In genomic region chr19:58563034-58563573, GRCh38 we compare ENCODE assay signal across 8 cellular contexts. TPM values are rescaled to one million over a fixed set of nuclear protein-coding genes. Genes with fewer than 3 reads are reported as not detected.
DNase-seq lines count a peak whose midpoint lies in the region; ATAC-seq, FAIRE-seq and TF ChIP-seq lines count a peak whose summit lies in the region.

No MANE protein-coding gene starts in this region.

- H3K27me3 ChIP-seq in BLaER1 treated with 17β-estradiol and CSF1 and Interleukin-3, amounts not matched to agents 10 nM and 100 nM: peaks cover 0 to 24% (median 0%) of the 10 kb centered on the region in 11 experiments; a peak in 8 of 22 replicates
- H3K27me3 ChIP-seq in Loucy (ENCODE audit: insufficient read depth, low read length, poor library complexity, severe bottlenecking) (no peaks in the 10 kb centered on the region), H1 (replicated peaks in 1 of 4; ENCODE audit: control insufficient read depth in 3 of 4, extremely low read depth in 1 of 4, insufficient read depth in 3 of 4, low read length in 3 of 4) (peaks cover 0 to 16% (median 6%) of the 10 kb centered on the region in 4 experiments; a peak in 4 of 7 replicates), neuronal stem cell (ENCODE audit: control insufficient read depth in 3 of 3, insufficient read depth in 3 of 3, low read depth in 1 of 3, low read length in 3 of 3) (peaks cover 0 to 22% (median 0%) of the 10 kb centered on the region in 3 experiments)

- H2AK5ac ChIP-seq in H1 (ENCODE audit: low read depth, low read length): no peak overlapping the region
- H2AK5ac ChIP-seq in neuronal stem cell (ENCODE audit: low read depth, low read length): peak overlapping the region; percentile 87

- H3K27ac ChIP-seq in BLaER1 treated with 17β-estradiol and CSF1 and Interleukin-3, amounts not matched to agents 10 nM and 100 nM: peak overlapping the region in 8 of 11 experiments; percentile 25 to 99 (median 60); a peak in 14 of 22 replicates
- H3K27ac ChIP-seq in H1 (ENCODE audit: low read depth, low read length) (no peak overlapping the region), neuronal stem cell (replicated peaks; ENCODE audit: low read length) (no peak overlapping the region)

- no peak for FAIRE-seq in H1 (lab: Jason Lieb, UNC)

- TF ChIP-seq RAD21 in H1 (IDR thresholded peaks at IDR 0.05 in 1 of 2, conservative IDR thresholded peaks at IDR 0.05 in 1 of 2; ENCODE audit: low read depth in 2 of 2, low read length in 2 of 2): no peak

- H2BK12ac ChIP-seq in H1 (ENCODE audit: low read depth, low read length) (no peak overlapping the region), neuronal stem cell (ENCODE audit: low read length) (peak overlapping the region; percentile 91)

- TF ChIP-seq CTCF in Loucy (conservative IDR thresholded peaks at IDR 0.05; ENCODE audit: low read length): no peak
- TF ChIP-seq CTCF in H1 (IDR thresholded peaks at IDR 0.05; ENCODE audit: control extremely low read depth in 1 of 3, insufficient read depth in 1 of 3, low read depth in 1 of 3, low read length in 3 of 3): no peak

- DNase-seq in H1 (ENCODE audit: low read depth in 1 of 2, low spot score in 2 of 2): no peak
- DNase-seq in neuronal stem cell (ENCODE audit: low spot score): no peak
- DNase-seq in occipital lobe (lab: John Stamatoyannopoulos, UW): no peak
- no peak for DNase-seq in HT-29 (ENCODE audit: low spot score)
- DNase-seq in NCI-H1092 treated with DMSO at 0.1 percent for 48 hours (lab: John Stamatoyannopoulos, UW): no peak

- H3K79me1 ChIP-seq in H1 (ENCODE audit: low read depth, low read length): no peaks in the 10 kb centered on the region; the same call in 1 of the 2 replicates
- peaks cover 2% of the 10 kb centered on the region for H3K79me1 ChIP-seq in neuronal stem cell (ENCODE audit: low read depth, low read length)

- peak overlapping the region; percentile 94 for H3K4ac ChIP-seq in H1 (replicated peaks; ENCODE audit: insufficient read length, low read depth, low read length)
- H3K4ac ChIP-seq in neuronal stem cell (ENCODE audit: low read length): peak overlapping the region; percentile 98

- H3K4me3 ChIP-seq in BLaER1 treated with 17β-estradiol and CSF1 and Interleukin-3, amounts not matched to agents 10 nM and 100 nM: peak overlapping the region; percentile 44 to 65 (median 53)
- H3K4me3 ChIP-seq in Loucy (ENCODE audit: low read length, poor library complexity, severe bottlenecking) (no peak overlapping the region), H1 (ENCODE audit: extremely low read depth in 1 of 4, insufficient read depth in 2 of 4, low read depth in 3 of 4, low read length in 4 of 4) (peak overlapping the region; percentile 25 to 55 (median 32); a peak in 6 of 8 replicates), neuronal stem cell (ENCODE audit: low read length in 2 of 2) (peak overlapping the region in 1 of 2 donors; percentile 76)

- no peak for TF ChIP-seq EP300 in H1 (IDR thresholded peaks at IDR 0.05; ENCODE audit: borderline replicate concordance in 1 of 2, low read depth in 2 of 2, low read length in 2 of 2)

- H4K91ac ChIP-seq in H1 (replicated peaks; ENCODE audit: insufficient read length, low read length) (peak overlapping the region; percentile 77), neuronal stem cell (ENCODE audit: low read depth, low read length, poor library complexity) (peak overlapping the region; percentile 88)

- H2BK20ac ChIP-seq in H1 (ENCODE audit: low read length): no peak overlapping the region

- CTCF ChIA-PET in H1 (lab: Charles Lee; ENCODE audit: partially characterized antibody): interaction anchor here (1.1 to 7.3 kb wide), 4 partner anchors 9 to 43 kb away, joined by 4 to 35 read pairs (median 10); partner anchors contain the start of gene ZBTB45

- no peak overlapping the region for H3K56ac ChIP-seq in H1 (replicated peaks; ENCODE audit: insufficient read length, low read depth, low read length)

- POLR2A ChIA-PET in H1 (lab: Charles Lee; ENCODE audit: partially characterized antibody): interaction anchor here (0.8 to 17.2 kb wide), 6 partner anchors 7 to 44 kb away, joined by 3 to 434 read pairs (median 42); partner anchors contain the start of genes CHMP2A, MZF1, SLC27A5 and TRIM28

- H4K5ac ChIP-seq in H1 (ENCODE audit: insufficient read length, low read depth, low read length): no peak overlapping the region

- no peak for ATAC-seq in GM18511 (IDR thresholded peaks at IDR 0.05; ENCODE audit: unreplicated experiment)

- peaks cover 52 to 69% (median 59%) of the 10 kb centered on the region in 10 experiments for H3K4me1 ChIP-seq in BLaER1 treated with 17β-estradiol and CSF1 and Interleukin-3, amounts not matched to agents 10 nM and 100 nM
- peaks cover 29% of the 10 kb centered on the region for H3K4me1 ChIP-seq in Loucy (ENCODE audit: insufficient read depth, low read length, poor library complexity, severe bottlenecking)
- peaks cover 0 to 28% (median 11%) of the 10 kb centered on the region in 4 experiments; a peak in 6 of 7 replicates for H3K4me1 ChIP-seq in H1 (replicated peaks in 1 of 4; ENCODE audit: control insufficient read depth in 3 of 4, insufficient read depth in 4 of 4, low read length in 3 of 4)
- peaks cover 8 to 19% of the 10 kb centered on the region in 2 donors for H3K4me1 ChIP-seq in neuronal stem cell (ENCODE audit: control insufficient read depth in 2 of 2, insufficient read depth in 1 of 2, low read depth in 1 of 2, low read length in 2 of 2)

- H3K4me2 ChIP-seq in BLaER1 treated with 17β-estradiol and CSF1 and Interleukin-3, amounts not matched to agents 10 nM and 100 nM: peak overlapping the region; percentile 89 to 100 (median 98)
- no peak overlapping the region for H3K4me2 ChIP-seq in Loucy (ENCODE audit: low read depth, low read length, poor library complexity, severe bottlenecking)
- H3K4me2 ChIP-seq in H1 (ENCODE audit: insufficient read depth in 1 of 2, low read depth in 2 of 2, low read length in 2 of 2): peak overlapping the region; percentile 69 to 86
- peak overlapping the region; percentile 68 for H3K4me2 ChIP-seq in neuronal stem cell (ENCODE audit: insufficient read depth, low read length, poor library complexity, severe bottlenecking)

- H4K20me1 ChIP-seq in BLaER1 treated with 17β-estradiol and CSF1 and Interleukin-3, amounts not matched to agents 10 nM and 100 nM: peaks cover 0 to 19% (median 0%) of the 10 kb centered on the region in 11 experiments; a peak in 4 of 22 replicates
- H4K20me1 ChIP-seq in Loucy (ENCODE audit: insufficient read depth, low read length, poor library complexity, severe bottlenecking): peaks cover under 1% of the 10 kb centered on the region
- H4K20me1 ChIP-seq in H1 (replicated peaks in 1 of 2; ENCODE audit: control insufficient read depth in 1 of 2, insufficient read depth in 2 of 2, low read length in 2 of 2): no peaks in the 10 kb centered on the region

- H2BK120ac ChIP-seq in H1 (replicated peaks; ENCODE audit: low read depth, low read length) (no peak overlapping the region), neuronal stem cell (ENCODE audit: low read depth, low read length) (no peak overlapping the region)

- no peak for TF ChIP-seq POLR2A in H1 (IDR thresholded peaks at IDR 0.05; ENCODE audit: control extremely low read depth in 1 of 2, low read depth in 2 of 2, low read length in 2 of 2)

- H3K23ac ChIP-seq in H1 (ENCODE audit: insufficient read length) (no peak overlapping the region), neuronal stem cell (ENCODE audit: low read depth, low read length, poor library complexity) (peak overlapping the region; percentile 98)

- peaks cover 19% of the 10 kb centered on the region for H3K23me2 ChIP-seq in H1 (ENCODE audit: low read depth, low read length)

- no peak overlapping the region; the same call in 1 of the 2 replicates for H2BK15ac ChIP-seq in H1 (ENCODE audit: low read length)
- peak overlapping the region; percentile 97 for H2BK15ac ChIP-seq in neuronal stem cell (ENCODE audit: low read length)

- no peaks in the 10 kb centered on the region for H3K9me2 ChIP-seq in Loucy (replicated peaks; ENCODE audit: low read depth, low read length)

- H3K18ac ChIP-seq in H1 (ENCODE audit: extremely low read depth, low read length) (peak overlapping the region; percentile 15; the same call in 1 of the 2 replicates), neuronal stem cell (ENCODE audit: low read length) (peak overlapping the region; percentile 97)

- peaks cover 7% of the 10 kb centered on the region; the same call in 1 of the 2 replicates for H3F3A ChIP-seq in Loucy (ENCODE audit: low read depth)

- H2BK5ac ChIP-seq in H1 (ENCODE audit: low read depth, low read length) (no peak overlapping the region), neuronal stem cell (ENCODE audit: low read length) (no peak overlapping the region)

- H2AFZ ChIP-seq in Loucy (ENCODE audit: low read length) (no peak overlapping the region), H1 (ENCODE audit: low read length) (no peak overlapping the region), neuronal stem cell (ENCODE audit: low read length) (no peak overlapping the region)

- no peak overlapping the region; the same call in none of the 2 replicates for H4K8ac ChIP-seq in H1 (ENCODE audit: extremely low read depth, insufficient read depth, low read length)
- H4K8ac ChIP-seq in neuronal stem cell (ENCODE audit: low read depth, low read length): peak overlapping the region; percentile 26

- H3K14ac ChIP-seq in H1 (ENCODE audit: insufficient read length): no peak overlapping the region
- peak overlapping the region; percentile 97 for H3K14ac ChIP-seq in neuronal stem cell (ENCODE audit: low read length)

- peak overlapping the region; percentile 30 to 75 (median 63) for H3K9ac ChIP-seq in BLaER1 treated with 17β-estradiol and CSF1 and Interleukin-3, amounts not matched to agents 10 nM and 100 nM
- peak overlapping the region; percentile 57 for H3K9ac ChIP-seq in Loucy (ENCODE audit: low read depth, low read length, poor library complexity, severe bottlenecking)
- peak overlapping the region in 2 of 4 experiments; percentile 1 to 45; a peak in 2 of 7 replicates for H3K9ac ChIP-seq in H1 (replicated peaks in 1 of 4; ENCODE audit: extremely low read depth in 1 of 4, low read depth in 3 of 4, low read length in 3 of 4)
- peak overlapping the region; percentile 95 for H3K9ac ChIP-seq in neuronal stem cell (ENCODE audit: low read depth, low read length, poor library complexity)

- peaks cover 5 to 17% (median 12%) of the 10 kb centered on the region in 11 experiments; a peak in 15 of 22 replicates for H3K36me3 ChIP-seq in BLaER1 treated with 17β-estradiol and CSF1 and Interleukin-3, amounts not matched to agents 10 nM and 100 nM
- no peaks in the 10 kb centered on the region for H3K36me3 ChIP-seq in Loucy (ENCODE audit: insufficient read depth, low read length)
- H3K36me3 ChIP-seq in H1 (ENCODE audit: control insufficient read depth in 2 of 4, insufficient read depth in 4 of 4, low read length in 3 of 4): peaks cover 0 to 3% (median 1%) of the 10 kb centered on the region in 4 experiments; a peak in 2 of 8 replicates
- H3K36me3 ChIP-seq in neuronal stem cell (replicated peaks in 1 of 2; ENCODE audit: control insufficient read depth in 2 of 2, insufficient read depth in 2 of 2, low read length in 2 of 2): peaks cover 5 to 46% of the 10 kb centered on the region in 2 donors

- H3K9me3 ChIP-seq in BLaER1 treated with 17β-estradiol and CSF1 and Interleukin-3, amounts not matched to agents 10 nM and 100 nM (replicated peaks in 1 of 11): no peaks in the 10 kb centered on the region
- no peaks in the 10 kb centered on the region for H3K9me3 ChIP-seq in Loucy (ENCODE audit: insufficient read depth, low read depth, low read length)
- H3K9me3 ChIP-seq in H1 (ENCODE audit: insufficient read depth in 2 of 2, low read depth in 1 of 2, low read length in 1 of 2): no peaks in the 10 kb centered on the region
- H3K9me3 ChIP-seq in neuronal stem cell (replicated peaks in 1 of 2; ENCODE audit: control insufficient read depth in 2 of 2, insufficient read depth in 1 of 2, low read depth in 1 of 2, low read length in 2 of 2): peaks cover 0 to 6% of the 10 kb centered on the region in 2 donors

- peaks cover 18% of the 10 kb centered on the region for H3K79me2 ChIP-seq in Loucy (ENCODE audit: insufficient read depth, low read length)
- no peaks in the 10 kb centered on the region; a peak in 1 of 4 replicates for H3K79me2 ChIP-seq in H1 (ENCODE audit: control insufficient read depth in 1 of 2, insufficient read depth in 2 of 2, low read length in 2 of 2)

- 51% methylated on average over 26 of the region's 40 CpGs; no CpG with 5 or more reads in 1 of the 2 experiments for WGBS in H1 (ENCODE audit: extremely low coverage in 1 of 2, insufficient coverage in 1 of 2, insufficient read length in 1 of 2, insufficient replicate concordance in 2 of 2, low coverage in 1 of 2, low lambda C conversion rate in 2 of 2, missing lambda C conversion rate in 1 of 2), 2 experiments
- WGBS in neuronal stem cell (ENCODE audit: extremely low coverage in 2 of 2, insufficient read length in 2 of 2, insufficient replicate concordance in 1 of 2), 2 donors: no CpG with 5 or more reads among the region's 40 CpGs

RNA-seq across cellular contexts. Expression of gene UBE2M, which starts 4.7 kb away (rescaled TPM):
- total RNA-seq in H1 (2021; fragmentation: NEBNext Ultra II Directional; extraction: Animal tissue kit (Norgen Biotek cat#: 25700)): 114 and 119 TPM in 2 replicates
- polyA plus RNA-seq in H1 (2011; rRNA removed): 91.8 and 93.8 TPM in 2 replicates
- polyA plus RNA-seq in H1 (2011; cell fraction: cytosol; rRNA removed): 82.4 TPM
- polyA plus RNA-seq in H1 (2011; cell fraction: nucleus; rRNA removed): 91.5 TPM
- 95.9 to 118 TPM (median 107 TPM) in 4 replicates for polyA plus RNA-seq in H1 (2012, experiment 1 of 2)
- 85.0 TPM for polyA plus RNA-seq in H1 (2012, experiment 2 of 2)
- 86.6 TPM for polyA plus RNA-seq in H1 (2013, experiment 1 of 2)
- polyA plus RNA-seq in H1 (2013, experiment 2 of 2): 85.7 TPM
- polyA minus RNA-seq in H1 (2011; rRNA and poly(A)+ RNA removed): 67.7 and 82.2 TPM in 2 replicates
- 50.6 TPM for polyA minus RNA-seq in H1 (2011; cell fraction: cytosol; rRNA and poly(A)+ RNA removed)
- 69.7 TPM for polyA minus RNA-seq in H1 (2011; cell fraction: nucleus; rRNA and poly(A)+ RNA removed)
- 86.2 TPM for polyA plus RNA-seq in neuronal stem cell (2013, experiment 1 of 2)
- 86.9 TPM for polyA plus RNA-seq in neuronal stem cell (2013, experiment 2 of 2)
- 45.5 TPM for total RNA-seq in occipital lobe
- 201 and 242 TPM in 2 replicates for total RNA-seq in HT-29 (2014; rRNA removed; shearing (Covaris generic))

RNA-seq across cellular contexts. Expression of gene CHMP2A, which starts 8.2 kb away (rescaled TPM):
- 70.0 and 75.8 TPM in 2 replicates for total RNA-seq in H1 (2021; fragmentation: NEBNext Ultra II Directional; extraction: Animal tissue kit (Norgen Biotek cat#: 25700))
- 115 and 132 TPM in 2 replicates for polyA plus RNA-seq in H1 (2011; rRNA removed)
- 180 TPM for polyA plus RNA-seq in H1 (2011; cell fraction: cytosol; rRNA removed)
- polyA plus RNA-seq in H1 (2011; cell fraction: nucleus; rRNA removed): 98.9 TPM
- 105 to 150 TPM (median 138 TPM) in 4 replicates for polyA plus RNA-seq in H1 (2012, experiment 1 of 2)
- polyA plus RNA-seq in H1 (2012, experiment 2 of 2): 99.5 TPM
- polyA plus RNA-seq in H1 (2013, experiment 1 of 2): 83.2 TPM
- polyA plus RNA-seq in H1 (2013, experiment 2 of 2): 87.1 TPM
- polyA minus RNA-seq in H1 (2011; rRNA and poly(A)+ RNA removed): 83.8 and 85.2 TPM in 2 replicates
- 70.9 TPM for polyA minus RNA-seq in H1 (2011; cell fraction: cytosol; rRNA and poly(A)+ RNA removed)
- 34.6 TPM for polyA minus RNA-seq in H1 (2011; cell fraction: nucleus; rRNA and poly(A)+ RNA removed)
- polyA plus RNA-seq in neuronal stem cell (2013, experiment 1 of 2): 108 TPM
- polyA plus RNA-seq in neuronal stem cell (2013, experiment 2 of 2): 109 TPM
- 47.7 TPM for total RNA-seq in occipital lobe
- 236 and 268 TPM in 2 replicates for total RNA-seq in HT-29 (2014; rRNA removed; shearing (Covaris generic))

RNA-seq across cellular contexts. Expression of gene MZF1, which starts 10.0 kb away (rescaled TPM):
- total RNA-seq in H1 (2021; fragmentation: NEBNext Ultra II Directional; extraction: Animal tissue kit (Norgen Biotek cat#: 25700)): 15.2 and 15.5 TPM in 2 replicates
- 25.0 and 38.0 TPM in 2 replicates for polyA plus RNA-seq in H1 (2011; rRNA removed)
- 32.4 TPM for polyA plus RNA-seq in H1 (2011; cell fraction: cytosol; rRNA removed)
- polyA plus RNA-seq in H1 (2011; cell fraction: nucleus; rRNA removed): 116 TPM
- polyA plus RNA-seq in H1 (2012, experiment 1 of 2): 14.1 to 20.3 TPM (median 17.2 TPM) in 4 replicates
- 11.9 TPM for polyA plus RNA-seq in H1 (2012, experiment 2 of 2)
- polyA plus RNA-seq in H1 (2013, experiment 1 of 2): 12.7 TPM
- polyA plus RNA-seq in H1 (2013, experiment 2 of 2): 9.5 TPM
- 10.4 and 16.7 TPM in 2 replicates for polyA minus RNA-seq in H1 (2011; rRNA and poly(A)+ RNA removed)
- polyA minus RNA-seq in H1 (2011; cell fraction: cytosol; rRNA and poly(A)+ RNA removed): 14.9 TPM
- polyA minus RNA-seq in H1 (2011; cell fraction: nucleus; rRNA and poly(A)+ RNA removed): 23.9 TPM
- 17.1 TPM for polyA plus RNA-seq in neuronal stem cell (2013, experiment 1 of 2)
- 16.7 TPM for polyA plus RNA-seq in neuronal stem cell (2013, experiment 2 of 2)
- 13.1 TPM for total RNA-seq in occipital lobe
- total RNA-seq in HT-29 (2014; rRNA removed; shearing (Covaris generic)): 92.5 and 94.8 TPM in 2 replicates

RNA-seq across cellular contexts. Expression of gene TRIM28, which starts 19.2 kb away (rescaled TPM):
- 1,398 and 1,433 TPM in 2 replicates for total RNA-seq in H1 (2021; fragmentation: NEBNext Ultra II Directional; extraction: Animal tissue kit (Norgen Biotek cat#: 25700))
- 1,442 and 2,243 TPM in 2 replicates for polyA plus RNA-seq in H1 (2011; rRNA removed)
- polyA plus RNA-seq in H1 (2011; cell fraction: cytosol; rRNA removed): 1,009 TPM
- polyA plus RNA-seq in H1 (2011; cell fraction: nucleus; rRNA removed): 3,768 TPM
- 1,824 to 2,237 TPM (median 2,041 TPM) in 4 replicates for polyA plus RNA-seq in H1 (2012, experiment 1 of 2)
- 2,033 TPM for polyA plus RNA-seq in H1 (2012, experiment 2 of 2)
- 913 TPM for polyA plus RNA-seq in H1 (2013, experiment 1 of 2)
- 805 TPM for polyA plus RNA-seq in H1 (2013, experiment 2 of 2)
- polyA minus RNA-seq in H1 (2011; rRNA and poly(A)+ RNA removed): 3,393 and 4,202 TPM in 2 replicates
- polyA minus RNA-seq in H1 (2011; cell fraction: cytosol; rRNA and poly(A)+ RNA removed): 1,842 TPM
- polyA minus RNA-seq in H1 (2011; cell fraction: nucleus; rRNA and poly(A)+ RNA removed): 1,128 TPM
- 759 TPM for polyA plus RNA-seq in neuronal stem cell (2013, experiment 1 of 2)
- 741 TPM for polyA plus RNA-seq in neuronal stem cell (2013, experiment 2 of 2)
- total RNA-seq in occipital lobe: 276 TPM
- total RNA-seq in HT-29 (2014; rRNA removed; shearing (Covaris generic)): 1,771 and 1,829 TPM in 2 replicates

RNA-seq across cellular contexts. Expression of gene ZBTB45, which starts 43.5 kb away (rescaled TPM):
- total RNA-seq in H1 (2021; fragmentation: NEBNext Ultra II Directional; extraction: Animal tissue kit (Norgen Biotek cat#: 25700)): 16.9 and 17.3 TPM in 2 replicates
- 17.2 and 31.4 TPM in 2 replicates for polyA plus RNA-seq in H1 (2011; rRNA removed)
- 10.8 TPM for polyA plus RNA-seq in H1 (2011; cell fraction: cytosol; rRNA removed)
- 18.7 TPM for polyA plus RNA-seq in H1 (2011; cell fraction: nucleus; rRNA removed)
- polyA plus RNA-seq in H1 (2012, experiment 1 of 2): 8.9 to 18.6 TPM (median 17.5 TPM) in 4 replicates
- polyA plus RNA-seq in H1 (2012, experiment 2 of 2): 13.2 TPM
- polyA plus RNA-seq in H1 (2013, experiment 1 of 2): 12.5 TPM
- polyA plus RNA-seq in H1 (2013, experiment 2 of 2): 13.1 TPM
- 5.0 and 5.1 TPM in 2 replicates for polyA minus RNA-seq in H1 (2011; rRNA and poly(A)+ RNA removed)
- 10.1 TPM for polyA minus RNA-seq in H1 (2011; cell fraction: cytosol; rRNA and poly(A)+ RNA removed)
- polyA minus RNA-seq in H1 (2011; cell fraction: nucleus; rRNA and poly(A)+ RNA removed): 18.1 TPM
- 14.3 TPM for polyA plus RNA-seq in neuronal stem cell (2013, experiment 1 of 2)
- 14.8 TPM for polyA plus RNA-seq in neuronal stem cell (2013, experiment 2 of 2)
- 5.0 TPM for total RNA-seq in occipital lobe
- total RNA-seq in HT-29 (2014; rRNA removed; shearing (Covaris generic)): 25.6 and 27.4 TPM in 2 replicates

Comparison
In these comparisons a context has a peak if more than half of its experiments do, and no peak if none do; other contexts are left out.
1. H3K27ac ChIP-seq: peak in BLaER1 treated with 17β-estradiol and CSF1 and Interleukin-3, amounts not matched to agents 10 nM and 100 nM (8 of 11); none in H1 (single experiment) and neuronal stem cell (single experiment).